In the genomic region with DNA sequence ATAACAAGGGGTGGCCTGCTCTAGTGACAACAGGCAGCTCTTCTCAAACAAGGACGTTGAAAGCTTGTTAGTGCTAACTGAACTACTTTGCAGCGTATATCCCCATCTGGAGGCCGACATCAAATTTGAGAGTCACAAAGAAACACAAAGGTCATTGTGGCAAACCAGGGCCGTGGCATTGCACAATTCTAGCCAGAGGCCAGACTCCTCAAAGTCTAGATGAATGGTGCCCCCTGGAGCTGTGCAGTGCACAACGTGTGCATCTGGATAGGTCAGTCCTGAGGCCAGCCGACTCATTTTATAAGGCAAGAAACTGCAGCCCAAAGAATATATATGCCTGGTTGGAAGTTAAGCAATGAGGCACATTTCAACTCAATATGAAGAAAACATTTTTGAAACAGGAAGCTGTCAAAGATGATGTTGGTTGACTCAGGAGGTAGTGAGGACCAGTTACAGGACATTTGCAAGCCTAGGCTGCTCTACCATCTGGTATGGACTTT, we compare ENCODE assay signal across 8 cellular contexts.
A peak's percentile ranks its signal among the peaks of the same experiment; 100 is the strongest.
DNase-seq lines count a peak whose midpoint lies in the region; ATAC-seq, FAIRE-seq and TF ChIP-seq lines count a peak whose summit lies in the region.

No MANE protein-coding gene starts in this region.

- no peaks in the 10 kb centered on the region for H3K79me1 ChIP-seq in H1 (ENCODE audit: low read depth, low read length)

- WGBS in H1 (ENCODE audit: extremely low coverage in 1 of 2, insufficient coverage in 1 of 2, insufficient read length in 1 of 2, insufficient replicate concordance in 2 of 2, low coverage in 1 of 2, low lambda C conversion rate in 2 of 2, missing lambda C conversion rate in 1 of 2), 2 experiments, result 56% methylated on average over 6 of the region's 6 CpGs; no CpG with 5 or more reads in 1 of the 2 experiments
- 58 to 60% methylated on average over 2 to 5 of the region's 6 CpGs for WGBS in gastroesophageal sphincter (ENCODE audit: low coverage in 1 of 2), 2 donors

- TF ChIP-seq CTCF in GM13977 (IDR thresholded peaks at IDR 0.05; ENCODE audit: extremely low read depth, insufficient read depth, missing control alignments) (peak; percentile 8), H1 (IDR thresholded peaks at IDR 0.05; ENCODE audit: control extremely low read depth in 1 of 3, insufficient read depth in 1 of 3, low read depth in 1 of 3, low read length in 3 of 3) (peak; percentile 16 to 51 (median 43)), gastroesophageal sphincter (IDR thresholded peaks at IDR 0.05) (peak in 2 of 4 experiments; percentile 20 to 21)

- TF ChIP-seq EP300 in H1 (IDR thresholded peaks at IDR 0.05; ENCODE audit: borderline replicate concordance in 1 of 2, low read depth in 2 of 2, low read length in 2 of 2) (no peak), gastroesophageal sphincter (IDR thresholded peaks at IDR 0.05) (no peak)

- peak; percentile 78 for FAIRE-seq in H1 (lab: Jason Lieb, UNC)

- no peak overlapping the region for H2AK5ac ChIP-seq in H1 (ENCODE audit: low read depth, low read length)

- H3K27ac ChIP-seq in H1 (ENCODE audit: low read depth, low read length), result no peak overlapping the region
- H3K27ac ChIP-seq in gastroesophageal sphincter, result no peak overlapping the region

- no peak overlapping the region for H2BK120ac ChIP-seq in H1 (replicated peaks; ENCODE audit: low read depth, low read length)

- ATAC-seq in HG02588 (IDR thresholded peaks at IDR 0.05; ENCODE audit: unreplicated experiment), result no peak
- ATAC-seq in GM19467 (IDR thresholded peaks at IDR 0.05; ENCODE audit: unreplicated experiment), result no peak
- no peak for ATAC-seq in GM21737 (IDR thresholded peaks at IDR 0.05; ENCODE audit: unreplicated experiment)
- no peak for ATAC-seq in gastroesophageal sphincter

- H3K79me2 ChIP-seq in H1 (ENCODE audit: control insufficient read depth in 1 of 2, insufficient read depth in 2 of 2, low read length in 2 of 2), result no peaks in the 10 kb centered on the region

- no peak overlapping the region for H3K14ac ChIP-seq in H1 (ENCODE audit: insufficient read length)

- no peaks in the 10 kb centered on the region for H4K20me1 ChIP-seq in H1 (replicated peaks in 1 of 2; ENCODE audit: control insufficient read depth in 1 of 2, insufficient read depth in 2 of 2, low read length in 2 of 2)

- CTCF ChIA-PET in H1 (lab: Charles Lee; ENCODE audit: partially characterized antibody), result interaction anchor here (0.7 to 2.0 kb wide), 10 partner anchors 12 to 457 kb away, joined by 3 to 6 read pairs (median 3); no protein-coding TSS in a partner anchor

- no peak overlapping the region for H3K56ac ChIP-seq in H1 (replicated peaks; ENCODE audit: insufficient read length, low read depth, low read length)

- peaks cover 8 to 28% (median 20%) of the 10 kb centered on the region in 4 experiments for H3K4me1 ChIP-seq in H1 (replicated peaks in 1 of 4; ENCODE audit: control insufficient read depth in 3 of 4, insufficient read depth in 4 of 4, low read length in 3 of 4)
- H3K4me1 ChIP-seq in gastroesophageal sphincter, result peaks cover 0 to 38% (median 3%) of the 10 kb centered on the region in 3 donors

- no peak overlapping the region for H2BK12ac ChIP-seq in H1 (ENCODE audit: low read depth, low read length)

- H3K27me3 ChIP-seq in H1 (replicated peaks in 1 of 4; ENCODE audit: control insufficient read depth in 3 of 4, extremely low read depth in 1 of 4, insufficient read depth in 3 of 4, low read length in 3 of 4), result no peaks in the 10 kb centered on the region
- H3K27me3 ChIP-seq in gastroesophageal sphincter, result no peaks in the 10 kb centered on the region

- no peak overlapping the region for H4K5ac ChIP-seq in H1 (ENCODE audit: insufficient read length, low read depth, low read length)

- H3K4me2 ChIP-seq in H1 (ENCODE audit: insufficient read depth in 1 of 2, low read depth in 2 of 2, low read length in 2 of 2), result no peak overlapping the region

- H3K36me3 ChIP-seq in H1 (ENCODE audit: control insufficient read depth in 2 of 4, insufficient read depth in 4 of 4, low read length in 3 of 4), result no peaks in the 10 kb centered on the region
- no peaks in the 10 kb centered on the region for H3K36me3 ChIP-seq in gastroesophageal sphincter

- DNase-seq in GM13977 (ENCODE audit: low spot score), result no peak
- DNase-seq in NCI-H526 treated with DMSO at 0.1 percent for 48 hours (lab: John Stamatoyannopoulos, UW), result peak; percentile 36
- peak; percentile 50 to 52 for DNase-seq in H1 (ENCODE audit: low read depth in 1 of 2, low spot score in 2 of 2)
- DNase-seq in myocyte (ENCODE audit: low read depth), result peak; percentile 90

- no peak overlapping the region for H2BK20ac ChIP-seq in H1 (ENCODE audit: low read length)

- H3K23ac ChIP-seq in H1 (ENCODE audit: insufficient read length), result no peak overlapping the region

- TF ChIP-seq RAD21 in H1 (IDR thresholded peaks at IDR 0.05 in 1 of 2, conservative IDR thresholded peaks at IDR 0.05 in 1 of 2; ENCODE audit: low read depth in 2 of 2, low read length in 2 of 2), result peak; percentile 74 to 84

- no peak overlapping the region for H4K8ac ChIP-seq in H1 (ENCODE audit: extremely low read depth, insufficient read depth, low read length)

- no peak overlapping the region for H3K4ac ChIP-seq in H1 (replicated peaks; ENCODE audit: insufficient read length, low read depth, low read length)

- no peaks in the 10 kb centered on the region for H3K9me3 ChIP-seq in H1 (ENCODE audit: insufficient read depth in 2 of 2, low read depth in 1 of 2, low read length in 1 of 2)
- H3K9me3 ChIP-seq in gastroesophageal sphincter, result no peaks in the 10 kb centered on the region

- H3K23me2 ChIP-seq in H1 (ENCODE audit: low read depth, low read length), result no peaks in the 10 kb centered on the region

- H3K9ac ChIP-seq in H1 (replicated peaks in 1 of 4; ENCODE audit: extremely low read depth in 1 of 4, low read depth in 3 of 4, low read length in 3 of 4), result no peak overlapping the region

- POLR2A ChIA-PET in H1 (lab: Charles Lee; ENCODE audit: partially characterized antibody), result no interaction called here

- 0 out of 2 replicates have a peak overlapping the region, but pooled peaks have one; percentile 27 for H2AFZ ChIP-seq in H1 (ENCODE audit: low read length)

- H4K91ac ChIP-seq in H1 (replicated peaks; ENCODE audit: insufficient read length, low read length), result no peak overlapping the region

- TF ChIP-seq POLR2A in H1 (IDR thresholded peaks at IDR 0.05; ENCODE audit: control extremely low read depth in 1 of 2, low read depth in 2 of 2, low read length in 2 of 2) (no peak), gastroesophageal sphincter (IDR thresholded peaks at IDR 0.05) (no peak)

- in situ Hi-C loops in GM13977 (cut with MboI; ENCODE audit: low pct_unique_long_range_greater_than_20kb, low sequenced_read_pairs, unreplicated experiment), result no loop called here

- no peak overlapping the region for H3K4me3 ChIP-seq in H1 (ENCODE audit: extremely low read depth in 1 of 4, insufficient read depth in 2 of 4, low read depth in 3 of 4, low read length in 4 of 4)
- H3K4me3 ChIP-seq in gastroesophageal sphincter, result no peak overlapping the region

- H3K18ac ChIP-seq in H1 (ENCODE audit: extremely low read depth, low read length), result 0 out of 2 replicates have a peak overlapping the region, but pooled peaks have one; percentile 62

- no peak overlapping the region for H2BK15ac ChIP-seq in H1 (ENCODE audit: low read length)

- no peak overlapping the region for H2BK5ac ChIP-seq in H1 (ENCODE audit: low read depth, low read length)

TF ChIP-seq in H1, 55 proteins besides CTCF, POLR2A, EP300 and RAD21:
- 0 out of 2 replicates have a peak, but pooled peaks have one; percentile 15 for TF ChIP-seq MAX (IDR thresholded peaks at IDR 0.05)
- TF ChIP-seq CEBPB (IDR thresholded peaks at IDR 0.05; ENCODE audit: low read depth, low read length), result peak; percentile 96
- TF ChIP-seq CREB1 (IDR thresholded peaks at IDR 0.05), result 0 out of 2 replicates have a peak, but pooled peaks have one; percentile 42
- TF ChIP-seq EZH2 (IDR thresholded peaks at IDR 0.05; ENCODE audit: low read depth, low read length, severe bottlenecking), result no peak
